In genomic region chr1:153223040-153223891, GRCh38 we compare ENCODE assay signal across 8 cellular contexts. TPM values are rescaled to one million over a fixed set of nuclear protein-coding genes. Genes with fewer than 3 reads are reported as not detected.
DNase-seq lines count a peak whose midpoint lies in the region; TF ChIP-seq lines count a peak whose summit lies in the region.
"Not testable (repeated sequence)": the region's sequence is repeated elsewhere in the genome, so short reads cannot be mapped to it uniquely, and the experiment has no call there.

No MANE protein-coding gene starts in this region.

- H3K27ac ChIP-seq in neural cell (ENCODE audit: low read length); stomach: not testable (repeated sequence)

- H3K9me2 ChIP-seq in neural cell (ENCODE audit: insufficient read depth, low read length), result not testable (repeated sequence)

- TF ChIP-seq EP300 in neural cell (conservative IDR thresholded peaks at IDR 0.05; ENCODE audit: poor library complexity, severe bottlenecking); stomach (IDR thresholded peaks at IDR 0.05): not testable (repeated sequence)

- H3K36me3 ChIP-seq in neural cell (ENCODE audit: insufficient read depth, low read length); stomach: not testable (repeated sequence)

- H4K20me1 ChIP-seq in neural cell (ENCODE audit: insufficient read depth), result not testable (repeated sequence)

- not testable (repeated sequence) for H3K9me3 ChIP-seq in neural cell (ENCODE audit: low read length); stomach

- DNase-seq in DMS79 treated with DMSO at 0.1 percent for 48 hours (lab: John Stamatoyannopoulos, UW) (peak; percentile 59), HCEC 1CT (peak; percentile 47), NB4 (ENCODE audit: low read depth) (peak; percentile 47), SHP77 treated with DMSO at 0.1 percent for 48 hours (lab: John Stamatoyannopoulos, UW) (peak; percentile 55), fibroblast of villous mesenchyme (ENCODE audit: low read depth) (peak; percentile 46), stomach (peak; percentile 77)
- DNase-seq in activated T-helper 9 cell treated with anti-CD3 and anti-CD28 coated beads, Interleukin-2, amount 50 U/mL, for 16 hours (ENCODE audit: low read depth), result peak; percentile 20

- peak; percentile 71 for TF ChIP-seq RAD21 in neural cell (conservative IDR thresholded peaks at IDR 0.05)

- 45 to 48% (median 46%) methylated on average over 15 to 16 of the region's 16 CpGs for WGBS in stomach, 5 donors

- not testable (repeated sequence) for H3K4me1 ChIP-seq in stomach

- H3K4me3 ChIP-seq in NB4 (ENCODE audit: low read depth, low read length); fibroblast of villous mesenchyme (ENCODE audit: low read depth, low read length); neural cell (ENCODE audit: low read length); stomach: not testable (repeated sequence)

- not testable (repeated sequence) for H2AFZ ChIP-seq in neural cell (ENCODE audit: low read depth, low read length)

- not testable (repeated sequence) for H3K79me2 ChIP-seq in neural cell (replicated peaks; ENCODE audit: insufficient read depth, low read length)

- intact Hi-C loops in stomach (cut with DNase I; ENCODE audit: low total_unique reads), result not testable (repeated sequence)

- TF ChIP-seq POLR2A in NB4 (IDR thresholded peaks at IDR 0.05; ENCODE audit: extremely low read depth, insufficient read length); stomach (IDR thresholded peaks at IDR 0.05): not testable (repeated sequence)

- H3K4me2 ChIP-seq in neural cell (ENCODE audit: low read length), result not testable (repeated sequence)

- H3K27me3 ChIP-seq in neural cell (ENCODE audit: insufficient read depth, low read depth, low read length), result not testable (repeated sequence)
- H3K27me3 ChIP-seq in stomach, result peaks cover 0 to 23% (median 0%) of the 10 kb centered on the region in 3 donors

- H3F3A ChIP-seq in neural cell (ENCODE audit: insufficient read depth, low read length, poor library complexity, severe bottlenecking), result not testable (repeated sequence)

- TF ChIP-seq CTCF in NB4 (IDR thresholded peaks at IDR 0.05; ENCODE audit: low read depth, low read length) (peak; percentile 52), fibroblast of villous mesenchyme (IDR thresholded peaks at IDR 0.05; ENCODE audit: insufficient read depth, low read depth, low read length) (peak; percentile 64), neural cell (IDR thresholded peaks at IDR 0.05; ENCODE audit: poor library complexity, severe bottlenecking) (peak; percentile 77), stomach (IDR thresholded peaks at IDR 0.05) (peak in 5 of 7 experiments; percentile 49 to 69 (median 62))

- not testable (repeated sequence) for H3K9ac ChIP-seq in neural cell (ENCODE audit: low read length)

TF ChIP-seq in neural cell, 6 proteins besides CTCF, POLR2A, EP300 and RAD21:
- TF ChIP-seq SMC3 (conservative IDR thresholded peaks at IDR 0.05; ENCODE audit: poor library complexity), result peak; percentile 77

RNA-seq across cellular contexts. Expression of gene PRR9, which starts 5.9 kb away (rescaled TPM):
- total RNA-seq in fibroblast of villous mesenchyme (under 0.01 TPM in 1 of 2 replicates, not detected in the other), stomach (not detected)
- polyA plus RNA-seq in neural cell (not detected in 2 replicates), stomach (not detected)
- polyA minus RNA-seq in neural cell, result not detected in 2 replicates

RNA-seq across cellular contexts. Expression of gene LELP1, which starts 20.0 kb away (rescaled TPM):
- not detected in 2 replicates for total RNA-seq in fibroblast of villous mesenchyme
- not detected in 2 replicates for polyA plus RNA-seq in neural cell
- not detected in 2 replicates for polyA minus RNA-seq in neural cell
- total RNA-seq in stomach, result not detected
- not detected for polyA plus RNA-seq in stomach

RNA-seq across cellular contexts. Expression of gene LORICRIN, which starts 36.2 kb away (rescaled TPM):
- total RNA-seq in fibroblast of villous mesenchyme (not detected in 2 replicates), stomach (not detected)
- polyA plus RNA-seq in neural cell (0.42 and 1.3 TPM in 2 replicates), stomach (not detected)
- polyA minus RNA-seq in neural cell, result 0.49 TPM in 1 of 2 replicates, not detected in the other

Comparison
In these comparisons a context has a peak if more than half of its experiments do, and no peak if none do; other contexts are left out.
1. DNase-seq: peak in every context shown above with its lines; median percentile 77 in stomach; 59 in DMS79 treated with DMSO at 0.1 percent for 48 hours; 55 in SHP77 treated with DMSO at 0.1 percent for 48 hours; 47 in HCEC 1CT; 47 in NB4; 46 in fibroblast of villous mesenchyme; 20 in activated T-helper 9 cell treated with anti-CD3 and anti-CD28 coated beads, Interleukin-2, amount 50 U/mL, for 16 hours.